Comparison of ENCODE assay signal across 31 cellular contexts in genomic region chr4:14072506-14072905, GRCh38.
"Had no signal": no experiment of that assay in that cellular context is flagged by ENCODE, and none has a peak within 500 bp of the region (broad histone marks: within the 10 kb centered on the region; RNA-seq: fewer than 3 reads in every experiment).

No MANE protein-coding gene starts in this region.

- H3K27ac ChIP-seq: lower lobe of right lung, neural progenitor cell, neutrophil, ovary, right atrium auricular region, skin epidermis, stomach, thyroid gland, transverse colon, upper lobe of left lung, vagina had no signal

- H3K4me1 ChIP-seq: lower lobe of right lung, right atrium auricular region, thyroid gland, transverse colon, upper lobe of left lung, vagina had no signal

- H3K4me3 ChIP-seq: lower lobe of right lung, neural progenitor cell, ovary, right atrium auricular region, skin epidermis, stomach, testis, thyroid gland, transverse colon, upper lobe of left lung, vagina had no signal

- H3K36me3 ChIP-seq: lower lobe of right lung, neural progenitor cell, neutrophil, ovary, right atrium auricular region, stomach, thyroid gland, transverse colon, upper lobe of left lung, vagina had no signal

- H3K9me3 ChIP-seq: neutrophil, ovary, testis, thyroid gland, vagina had no signal

- FAIRE-seq: keratinocyte had no signal

- H3K9ac ChIP-seq: neural progenitor cell had no signal

- H2AFZ ChIP-seq: neural progenitor cell had no signal

- DNase-seq: hippocampal formation; kidney glomerular epithelial cell; left cardiac atrium; left ventricle myocardium superior; lower lobe of right lung; mammary epithelial cell; mesenchymal stem cell; naive B cell; natural killer cell; nephron progenitor cell; occipital lobe; ovary; stimulated activated CD4-positive, alpha-beta T cell treated with anti-CD3 and anti-CD28 coated beads, Interleukin-12 subunit alpha, Interleukin-12 subunit beta, amount 100 ng/mL, for 4 hours; stimulated activated CD4-positive, alpha-beta T cell treated with anti-CD3 and anti-CD28 coated beads, Interleukin-15, amount 100 ng/mL, for 24 hours; stimulated activated CD4-positive, alpha-beta T cell treated with anti-CD3 and anti-CD28 coated beads, Interleukin-2, amount 100 ng/mL, for 24 hours; stimulated activated CD4-positive, alpha-beta T cell treated with anti-CD3 and anti-CD28 coated beads, Interleukin-4, amount 100 ng/mL, for 1 hour; stimulated activated naive B cell treated with anti-CD40 and anti-IgM and Interleukin-4, amounts not matched to agents 10 μg/mL and 1 μg/mL and 100 μg/mL, for 72 hours; stimulated activated naive CD8-positive, alpha-beta T cell treated with anti-CD3 and anti-CD28 coated beads, Interleukin-15, Interleukin-2, amounts not matched to agents 100 U/mL and 50 U/mL, for 24 hours; stomach; testis; thyroid gland; transverse colon; upper lobe of left lung had no signal

- H3K27me3 ChIP-seq: neural progenitor cell, neutrophil, ovary, right atrium auricular region, stomach, testis, thyroid gland, transverse colon, upper lobe of left lung, vagina had no signal

- H3K4me2 ChIP-seq: neural progenitor cell had no signal

- ATAC-seq: left cardiac atrium; left lobe of liver; left ventricle myocardium superior; lower lobe of right lung; natural killer cell; sciatic nerve; stimulated activated naive B cell treated with anti-CD40 and anti-IgM and Interleukin-4, amounts not matched to agents 10 μg/mL and 1 μg/mL and 100 μg/mL, for 72 hours; stimulated activated naive CD8-positive, alpha-beta T cell treated with anti-CD3 and anti-CD28 coated beads, Interleukin-15, Interleukin-2, amounts not matched to agents 100 U/mL and 50 U/mL, for 24 hours had no signal
